Comparison of ENCODE assay signal across 27 cellular contexts in the genomic region with DNA sequence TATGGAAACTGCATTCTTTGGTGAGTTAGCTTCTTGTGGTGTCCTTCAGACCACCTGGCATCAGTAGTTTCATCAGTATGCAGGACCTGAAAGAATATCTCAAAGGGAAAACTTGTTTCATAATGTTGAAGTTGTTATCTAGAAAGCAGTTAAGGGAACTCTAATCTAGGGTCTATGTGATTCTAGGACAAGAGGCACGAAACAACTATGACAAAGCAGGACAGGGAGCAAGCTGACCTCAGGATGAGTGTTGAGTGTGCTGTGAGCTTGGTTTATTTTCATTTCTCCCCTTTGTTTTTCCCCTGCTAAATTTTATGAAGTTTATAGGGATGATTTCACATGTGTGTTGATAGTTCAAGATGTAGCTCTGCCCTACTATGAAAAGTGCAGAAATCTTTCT.
"Had no signal": no experiment of that assay in that cellular context is flagged by ENCODE, and none has a peak within 500 bp of the region (broad histone marks: within the 10 kb centered on the region; RNA-seq: fewer than 3 reads in every experiment).

No MANE protein-coding gene starts in this region.

- H3K4me1 Mint-ChIP-seq: immature natural killer cell; naive thymus-derived CD4-positive, alpha-beta T cell; stimulated activated effector memory CD8-positive, alpha-beta T cell treated with anti-CD3 and anti-CD28 coated beads, Interleukin-12 subunit alpha, Interleukin-12 subunit beta, amount 100 ng/mL, for 72 hours had no signal

- H3K4me3 Mint-ChIP-seq: immature natural killer cell; naive thymus-derived CD4-positive, alpha-beta T cell; natural killer cell treated with Interleukin-12 subunit alpha and Interleukin-12 subunit beta and Interleukin-15 and Interleukin-18, amount 100 ng/mL, for 72 hours; stimulated activated effector memory CD8-positive, alpha-beta T cell treated with anti-CD3 and anti-CD28 coated beads, Interleukin-12 subunit alpha, Interleukin-12 subunit beta, amount 100 ng/mL, for 72 hours; stimulated activated naive CD8-positive, alpha-beta T cell treated with anti-CD3 and anti-CD28 coated beads, Interleukin-15, Interleukin-2, amounts not matched to agents 100 ng/mL and 50 ng/mL, for 24 hours; type B pancreatic cell had no signal

- H3K27ac Mint-ChIP-seq: immature natural killer cell; naive thymus-derived CD4-positive, alpha-beta T cell; natural killer cell treated with Interleukin-12 subunit alpha and Interleukin-12 subunit beta and Interleukin-15 and Interleukin-18, amount 100 ng/mL, for 72 hours; progenitor cell of endocrine pancreas; stimulated activated effector memory CD8-positive, alpha-beta T cell treated with anti-CD3 and anti-CD28 coated beads, Interleukin-12 subunit alpha, Interleukin-12 subunit beta, amount 100 ng/mL, for 72 hours; stimulated activated naive CD8-positive, alpha-beta T cell treated with anti-CD3 and anti-CD28 coated beads, Interleukin-15, Interleukin-2, amounts not matched to agents 100 ng/mL and 50 ng/mL, for 24 hours; type B pancreatic cell had no signal

- H3K27ac ChIP-seq: left lung, lower lobe of right lung, ovary, right atrium auricular region, right lobe of liver, spleen, tibial nerve, uterus had no signal

- H3K4me1 ChIP-seq: left lung, lower lobe of right lung, right atrium auricular region, right lobe of liver, spleen, tibial nerve, uterus had no signal

- H3K27me3 Mint-ChIP-seq: progenitor cell of endocrine pancreas, type B pancreatic cell had no signal

- ATAC-seq: left colon; left lung; lower lobe of right lung; mucosa of descending colon; naive thymus-derived CD4-positive, alpha-beta T cell; natural killer cell treated with Interleukin-12 subunit alpha and Interleukin-12 subunit beta and Interleukin-15 and Interleukin-18, amount 100 ng/mL, for 72 hours; right lobe of liver; stimulated activated effector memory CD8-positive, alpha-beta T cell treated with anti-CD3 and anti-CD28 coated beads, Interleukin-12 subunit alpha, Interleukin-12 subunit beta, amount 100 ng/mL, for 72 hours had no signal

- H3K27me3 ChIP-seq: left lung, ovary, right atrium auricular region, right lobe of liver, spleen, tibial nerve, uterus had no signal

- H3K36me3 Mint-ChIP-seq: immature natural killer cell; natural killer cell treated with Interleukin-12 subunit alpha and Interleukin-12 subunit beta and Interleukin-15 and Interleukin-18, amount 100 ng/mL, for 72 hours; stimulated activated effector memory CD8-positive, alpha-beta T cell treated with anti-CD3 and anti-CD28 coated beads, Interleukin-12 subunit alpha, Interleukin-12 subunit beta, amount 100 ng/mL, for 72 hours; type B pancreatic cell had no signal

- H3K9me3 ChIP-seq: lower lobe of right lung, ovary, right lobe of liver had no signal

- H3K4me3 ChIP-seq: left lung, lower lobe of right lung, mucosa of descending colon, ovary, right atrium auricular region, right lobe of liver, spleen, tibial nerve, uterus had no signal

- FAIRE-seq: islet of Langerhans, kidney, small intestine had no signal

- H3K36me3 ChIP-seq: left lung, lower lobe of right lung, ovary, right atrium auricular region, right lobe of liver, spleen, tibial nerve, uterus had no signal

- DNase-seq: hypothalamus; immature natural killer cell; kidney; left colon; left lung; lower lobe of right lung; mammary epithelial cell; mesendoderm; midbrain; mucosa of descending colon; naive thymus-derived CD4-positive, alpha-beta T cell; ovary; right lobe of liver; small intestine; spleen; stimulated activated CD4-positive, alpha-beta T cell treated with anti-CD3 and anti-CD28 coated beads, Interleukin-4, amount 100 ng/mL, for 24 hours; stimulated activated naive CD4-positive, alpha-beta T cell; substantia nigra; uterus had no signal
